ENCODE assay signal across 13 cellular contexts in genomic region chr2:233329489-233330135, GRCh38. TPM values are rescaled to one million over a fixed set of nuclear protein-coding genes. Genes with fewer than 3 reads are reported as not detected.
DNase-seq lines count a peak whose midpoint lies in the region; ATAC-seq and TF ChIP-seq lines count a peak whose summit lies in the region.
"Had no signal": no experiment of that assay in that cellular context is flagged by ENCODE, and none has a peak within 500 bp of the region (broad histone marks: within the 10 kb centered on the region; RNA-seq: fewer than 3 reads in every experiment).

No MANE protein-coding gene starts in this region.

- H3K9me3 Mint-ChIP-seq in H9 (no peaks in the 10 kb centered on the region; a peak in 1 of 5 replicates), nephron progenitor cell (no peaks in the 10 kb centered on the region)
- H3K9me3 Mint-ChIP-seq: brain had no signal

- no peak overlapping the region for H3K4ac ChIP-seq in H9 (ENCODE audit: low read depth, low read length)

- no peak overlapping the region for H2BK12ac ChIP-seq in H9 (ENCODE audit: insufficient read length, low read depth, low read length)

- H3K27ac ChIP-seq in H9 (ENCODE audit: insufficient read length, low read depth, low read length) (no peak overlapping the region), SJCRH30 (peak overlapping the region; percentile 27)

- H3K79me2 ChIP-seq in H9 (ENCODE audit: insufficient read depth, low read length), result no peaks in the 10 kb centered on the region

- peaks cover 2% of the 10 kb centered on the region for H4K20me1 ChIP-seq in H9 (ENCODE audit: control insufficient read depth, insufficient read depth, insufficient read length)

- WGBS in H9 (ENCODE audit: extremely low coverage, insufficient read length, low lambda C conversion rate), result no CpG with 5 or more reads among the region's 7 CpGs

- H2BK120ac ChIP-seq in H9 (ENCODE audit: low read depth, low read length, poor library complexity, severe bottlenecking), result no peak overlapping the region

- H2BK15ac ChIP-seq in H9 (ENCODE audit: low read depth, low read length), result no peak overlapping the region

- H2AK5ac ChIP-seq in H9 (ENCODE audit: insufficient read length, low read length), result no peak overlapping the region

- H3K27ac Mint-ChIP-seq in H9 (no peak overlapping the region; a peak in 1 of 7 replicates), nephron progenitor cell (no peak overlapping the region)
- H3K27ac Mint-ChIP-seq: brain had no signal

- ATAC-seq in HG02852 (IDR thresholded peaks at IDR 0.05; ENCODE audit: unreplicated experiment) (no peak), HG02973 (IDR thresholded peaks at IDR 0.05; ENCODE audit: unreplicated experiment) (no peak), HG03039 (IDR thresholded peaks at IDR 0.05; ENCODE audit: unreplicated experiment) (no peak)
- ATAC-seq: Right ventricle myocardium inferior had no signal

- H3K23ac ChIP-seq in H9 (ENCODE audit: insufficient read length, low read depth, low read length), result no peak overlapping the region

- H3K4me1 ChIP-seq in H9 (ENCODE audit: insufficient read depth, low read length) (peaks cover 2% of the 10 kb centered on the region; the same call in 1 of the 2 replicates), SJCRH30 (peaks cover 28% of the 10 kb centered on the region)

- no peak overlapping the region for H4K5ac ChIP-seq in H9 (ENCODE audit: insufficient read length, low read depth, low read length)

- H2BK5ac ChIP-seq in H9 (ENCODE audit: insufficient read length, low read length), result no peak overlapping the region

- no peak overlapping the region for H4K91ac ChIP-seq in H9 (ENCODE audit: insufficient read length, low read depth, low read length)

- H3K27me3 Mint-ChIP-seq in H9 (ENCODE audit: low read depth) (peaks cover 100% of the 10 kb centered on the region), nephron progenitor cell (ENCODE audit: low read depth, poor library complexity) (peaks cover 16% of the 10 kb centered on the region)

- H3K4me3 Mint-ChIP-seq in H9 (no peak overlapping the region), nephron progenitor cell (no peak overlapping the region)
- H3K4me3 Mint-ChIP-seq: brain had no signal

- DNase-seq in A172 (ENCODE audit: low spot score) (peak; percentile 86), H9 (peak; percentile 56), SJCRH30 (peak; percentile 75 to 80), glomerular visceral epithelial cell (ENCODE audit: extremely low spot score) (peak; percentile 66), nephron progenitor cell (no peak)
- DNase-seq: activated CD4-positive, alpha-beta T cell treated with anti-CD3 and anti-CD28 coated beads, Interleukin-2, amount 50 U/mL, for 4 hours; small intestine had no signal

- H3K27me3 ChIP-seq in H9 (ENCODE audit: insufficient read depth, low read length) (no peaks in the 10 kb centered on the region; the same call in 1 of the 2 replicates), SJCRH30 (no peaks in the 10 kb centered on the region)

- H3K23me2 ChIP-seq in H9 (ENCODE audit: insufficient read length, low read depth, low read length, poor library complexity, severe bottlenecking), result no peaks in the 10 kb centered on the region

- no peak overlapping the region for H3K4me2 ChIP-seq in H9 (ENCODE audit: insufficient read depth, insufficient read length, low read length)

- no peak overlapping the region for H3T11ph ChIP-seq in H9 (ENCODE audit: low read length)

- H3K36me3 Mint-ChIP-seq in H9 (ENCODE audit: insufficient read depth in 1 of 3, low read depth in 3 of 3) (no peaks in the 10 kb centered on the region; a peak in 2 of 7 replicates), nephron progenitor cell (ENCODE audit: low read depth) (no peaks in the 10 kb centered on the region)
- H3K36me3 Mint-ChIP-seq: brain had no signal

- H3K9ac ChIP-seq in H9 (ENCODE audit: extremely low read depth, insufficient read length, low read length), result no peak overlapping the region

- peaks cover 14 to 15% of the 10 kb centered on the region in 2 experiments for H3K4me1 Mint-ChIP-seq in H9
- H3K4me1 Mint-ChIP-seq in nephron progenitor cell, result peaks cover 20% of the 10 kb centered on the region

- no peak for TF ChIP-seq CTCF in H9 (conservative IDR thresholded peaks at IDR 0.05)
- TF ChIP-seq CTCF in nephron progenitor cell (IDR thresholded peaks at IDR 0.05), result no peak

- no peak overlapping the region for H2BK20ac ChIP-seq in H9 (ENCODE audit: low read depth, low read length, poor library complexity, severe bottlenecking)

- no peaks in the 10 kb centered on the region for H3K36me3 ChIP-seq in SJCRH30

- no peak overlapping the region for H3K4me3 ChIP-seq in SJCRH30

- H3K56ac ChIP-seq in H9 (ENCODE audit: insufficient read length, low read depth, low read length), result no peak overlapping the region

- no peak overlapping the region for H3K18ac ChIP-seq in H9 (ENCODE audit: insufficient read length, low read depth, low read length)

- no peaks in the 10 kb centered on the region for H3K79me1 ChIP-seq in H9 (ENCODE audit: insufficient read depth, low read depth, low read length, poor library complexity, severe bottlenecking)

- H3K14ac ChIP-seq in H9 (ENCODE audit: insufficient read depth, low read length), result no peak overlapping the region

- no peak overlapping the region for H4K8ac ChIP-seq in H9 (replicated peaks; ENCODE audit: insufficient read length, low read depth, low read length)

- no peak overlapping the region for H2AFZ ChIP-seq in H9 (ENCODE audit: low read length)

- H3K9me3 ChIP-seq in H9 (ENCODE audit: control insufficient read depth, low read depth, low read length) (no peaks in the 10 kb centered on the region), SJCRH30 (replicated peaks) (no peaks in the 10 kb centered on the region)

RNA-seq across cellular contexts. Expression of gene SAG, which starts 22.0 kb away (rescaled TPM):
- total RNA-seq in A172 (2014; rRNA removed; shearing (Covaris generic)), result not detected in 2 replicates
- total RNA-seq in H9 (2021), result not detected in 2 replicates
- not detected in 2 replicates for total RNA-seq in SJCRH30 (2014; rRNA removed; shearing (Covaris generic))
- total RNA-seq: fibroblast of villous mesenchyme, Right ventricle myocardium inferior had no signal

RNA-seq across cellular contexts. Expression of gene DGKD, which starts 24.7 kb away (rescaled TPM):
- total RNA-seq in A172 (2014; rRNA removed; shearing (Covaris generic)), result 14.8 and 16.4 TPM in 2 replicates
- total RNA-seq in H9 (2021), result 18.1 and 20.7 TPM in 2 replicates
- 21.6 and 28.2 TPM in 2 replicates for total RNA-seq in SJCRH30 (2014; rRNA removed; shearing (Covaris generic))
